In the genomic region with DNA sequence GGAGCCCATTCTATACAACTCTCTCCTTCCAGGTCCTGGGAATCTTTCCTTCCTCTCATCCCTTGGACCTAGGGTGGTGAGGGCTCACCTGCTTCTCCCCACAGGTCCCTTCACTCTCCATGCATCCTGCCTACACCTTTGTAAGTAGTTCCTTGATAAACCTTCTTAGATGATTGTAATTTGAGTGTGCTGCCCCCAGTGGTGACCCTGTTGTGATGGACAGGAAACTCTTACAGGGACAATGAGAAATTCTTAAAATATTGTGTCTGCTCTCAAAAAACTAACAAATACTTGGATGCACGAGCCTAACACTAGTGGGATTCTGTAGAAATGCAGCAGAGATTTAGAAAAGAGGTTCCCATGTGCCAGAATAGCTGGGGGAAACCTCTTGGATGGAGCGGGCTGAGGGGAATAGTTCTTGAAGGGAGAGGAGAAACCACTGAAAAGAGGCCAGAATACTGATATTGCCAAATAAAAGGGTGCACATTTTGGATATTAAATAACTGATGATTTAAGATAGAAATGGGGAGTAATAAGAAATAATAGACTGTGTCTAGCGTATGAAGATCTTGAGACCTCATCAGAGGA, we compare ENCODE assay signal across 8 cellular contexts. TPM values are rescaled to one million over a fixed set of nuclear protein-coding genes. Genes with fewer than 3 reads are reported as not detected.
A peak's percentile ranks its signal among the peaks of the same experiment; 100 is the strongest.
DNase-seq lines count a peak whose midpoint lies in the region; ATAC-seq, FAIRE-seq and TF ChIP-seq lines count a peak whose summit lies in the region.

No MANE protein-coding gene starts in this region.

- H3K27ac Mint-ChIP-seq in progenitor cell of endocrine pancreas = no peak overlapping the region

- in situ Hi-C loops in GM12878 (cut with MboI) = no loop called here

- H3K4me1 ChIP-seq in Loucy (ENCODE audit: insufficient read depth, low read length, poor library complexity, severe bottlenecking) = peaks cover 4% of the 10 kb centered on the region
- H3K4me1 ChIP-seq in GM12878 (ENCODE audit: control insufficient read depth, insufficient read depth, low read length) = no peaks in the 10 kb centered on the region
- H3K4me1 ChIP-seq in adrenal gland (replicated peaks in 1 of 2) = peaks cover 0 to 3% of the 10 kb centered on the region in 2 donors

- CTCF ChIA-PET in GM12878 (lab: Yijun Ruan, JAX) = interaction anchor here (0.8 to 7.0 kb wide), 22 partner anchors 8 to 335 kb away, joined by 3 to 97 read pairs (median 4); no protein-coding TSS in a partner anchor

- no peak overlapping the region for H3K4me2 ChIP-seq in Loucy (ENCODE audit: low read depth, low read length, poor library complexity, severe bottlenecking)
- H3K4me2 ChIP-seq in GM12878 (ENCODE audit: control insufficient read depth, insufficient read depth) = no peak overlapping the region

- H3K27me3 ChIP-seq in Loucy (ENCODE audit: insufficient read depth, low read length, poor library complexity, severe bottlenecking) (no peaks in the 10 kb centered on the region), GM12878 (replicated peaks in 1 of 2; ENCODE audit: control insufficient read depth in 2 of 2, insufficient read depth in 2 of 2, low read length in 1 of 2) (no peaks in the 10 kb centered on the region), adrenal gland (no peaks in the 10 kb centered on the region)

- TF ChIP-seq RAD21 in GM12878 (IDR thresholded peaks at IDR 0.05; ENCODE audit: insufficient read depth, low read depth, low read length) = peak; percentile 33; the same call in 1 of the 2 replicates

- peaks cover 2% of the 10 kb centered on the region for H3K27me3 Mint-ChIP-seq in progenitor cell of endocrine pancreas

- H2AFZ ChIP-seq in Loucy (ENCODE audit: low read length) = 0 out of 2 replicates have a peak overlapping the region, but pooled peaks have one; percentile 20
- H2AFZ ChIP-seq in GM12878 (ENCODE audit: control insufficient read depth, low read depth, low read length) = no peak overlapping the region

- H3K9ac ChIP-seq in Loucy (ENCODE audit: low read depth, low read length, poor library complexity, severe bottlenecking) (no peak overlapping the region), GM12878 (ENCODE audit: control insufficient read depth, insufficient read depth, low read length) (no peak overlapping the region)

- H3K27ac ChIP-seq in GM12878 (ENCODE audit: control insufficient read depth, insufficient read depth) (no peak overlapping the region), adrenal gland (no peak overlapping the region)

- TF ChIP-seq EP300 in GM12878 (IDR thresholded peaks at IDR 0.05; ENCODE audit: borderline replicate concordance in 1 of 2, control insufficient read depth in 1 of 2, low read depth in 2 of 2, low read length in 2 of 2) = no peak

- SMC1A ChIA-PET in GM12878 (lab: Charles Lee; ENCODE audit: uncharacterized antibody, unreplicated experiment) = interaction anchor here (1.5 to 4.4 kb wide), 3 partner anchors 11 to 82 kb away, joined by 3 to 44 read pairs (median 4); no protein-coding TSS in a partner anchor

- H3K9me3 ChIP-seq in Loucy (ENCODE audit: insufficient read depth, low read depth, low read length) (no peaks in the 10 kb centered on the region), GM12878 (replicated peaks; ENCODE audit: control insufficient read depth, insufficient read depth, low read length) (no peaks in the 10 kb centered on the region), adrenal gland (replicated peaks in 1 of 3) (no peaks in the 10 kb centered on the region)

- WGBS in GM12878 (ENCODE audit: insufficient coverage, insufficient replicate concordance, low lambda C conversion rate, missing lambda C conversion rate) = 61% methylated on average over 3 of the region's 3 CpGs
- WGBS in adrenal gland, 4 donors = 68 to 73% (median 71%) methylated on average over 3 of the region's 3 CpGs

- H3K36me3 Mint-ChIP-seq in progenitor cell of endocrine pancreas (ENCODE audit: insufficient read depth) = peaks cover 4% of the 10 kb centered on the region

- no TSS peak for BruUV-seq in GM12878 (replicated peaks; lab: Mats Ljungman, UMichigan)

- H4K20me1 ChIP-seq in Loucy (ENCODE audit: insufficient read depth, low read length, poor library complexity, severe bottlenecking) (peaks cover 3% of the 10 kb centered on the region), GM12878 (ENCODE audit: control insufficient read depth, insufficient read depth) (no peaks in the 10 kb centered on the region)

- TF ChIP-seq POLR2A in GM12878 (IDR thresholded peaks at IDR 0.05; ENCODE audit: low read depth, low read length) = no peak
- no peak for TF ChIP-seq POLR2A in adrenal gland (IDR thresholded peaks at IDR 0.05)

- intact Hi-C loops in GM12878 (cut with micrococcal nuclease; ENCODE audit: unreplicated experiment) = loop anchor here (10.0 kb wide), 1 partner anchor 335 kb away; no protein-coding TSS in a partner anchor
- intact Hi-C loops in adrenal gland (cut with DNase I) = no loop called here

- H3F3A ChIP-seq in Loucy (ENCODE audit: low read depth) = peaks cover 7% of the 10 kb centered on the region; the same call in 1 of the 2 replicates

- H3K36me3 ChIP-seq in Loucy (ENCODE audit: insufficient read depth, low read length) = no peaks in the 10 kb centered on the region
- no peaks in the 10 kb centered on the region for H3K36me3 ChIP-seq in GM12878 (ENCODE audit: control insufficient read depth in 2 of 2, insufficient read depth in 2 of 2, low read length in 1 of 2)
- no peaks in the 10 kb centered on the region for H3K36me3 ChIP-seq in adrenal gland (replicated peaks in 1 of 2)

- peak; percentile 21 for DNase-seq in activated CD4-positive, CD25-positive, alpha-beta regulatory T cell treated with anti-CD3 and anti-CD28 coated beads, Interleukin-2, amount 50 U/mL, for 16 hours (ENCODE audit: low read depth, low spot score)
- DNase-seq in activated CD4-positive, CD25-positive, alpha-beta regulatory T cell (lab: John Stamatoyannopoulos, UW) = no peak
- DNase-seq in GM12878 (ENCODE audit: low read depth, low spot score) (no peak), progenitor cell of endocrine pancreas (ENCODE audit: low spot score, unreplicated experiment) (no peak), SKM-1 treated with dmso at 0.1 percent for 144 hours (lab: John Stamatoyannopoulos, UW; ENCODE audit: unreplicated experiment) (no peak), AG08396 (ENCODE audit: low spot score) (no peak), adrenal gland (no peak)

- TF ChIP-seq CTCF in Loucy (conservative IDR thresholded peaks at IDR 0.05; ENCODE audit: low read length) (peak; percentile 85), GM12878 (IDR thresholded peaks at IDR 0.05 in 2 of 3, conservative IDR thresholded peaks at IDR 0.05 in 1 of 3; ENCODE audit: control insufficient read depth in 2 of 3, extremely low read depth in 1 of 3, insufficient read depth in 1 of 3, low read depth in 3 of 3, low read length in 3 of 3) (peak; percentile 34 to 56 (median 50); a peak in 5 of 6 replicates), progenitor cell of endocrine pancreas (IDR thresholded peaks at IDR 0.05; ENCODE audit: unreplicated experiment) (peak; percentile 56), adrenal gland (IDR thresholded peaks at IDR 0.05) (peak in 2 of 6 experiments; percentile 16 to 19)

- POLR2A ChIA-PET in GM12878 (lab: Charles Lee) = no interaction called here

- H3K4me3 ChIP-seq in Loucy (ENCODE audit: low read length, poor library complexity, severe bottlenecking) = no peak overlapping the region
- H3K4me3 ChIP-seq in GM12878 = no peak overlapping the region
- H3K4me3 ChIP-seq in adrenal gland = no peak overlapping the region

- peak; percentile 77 for ATAC-seq in GM12878

- H3K4me3 Mint-ChIP-seq in progenitor cell of endocrine pancreas (ENCODE audit: low read depth) = no peak overlapping the region

- H3K4me1 Mint-ChIP-seq in progenitor cell of endocrine pancreas (ENCODE audit: low read depth) = peaks cover 5% of the 10 kb centered on the region

- no peaks in the 10 kb centered on the region for H3K9me3 Mint-ChIP-seq in progenitor cell of endocrine pancreas (ENCODE audit: low read depth)

- peaks cover 12% of the 10 kb centered on the region for H3K79me2 ChIP-seq in Loucy (ENCODE audit: insufficient read depth, low read length)
- peaks cover 4% of the 10 kb centered on the region for H3K79me2 ChIP-seq in GM12878 (ENCODE audit: control insufficient read depth, insufficient read depth, low read length)

- no peaks in the 10 kb centered on the region for H3K9me2 ChIP-seq in Loucy (replicated peaks; ENCODE audit: low read depth, low read length)

- FAIRE-seq in GM12878 (lab: Jason Lieb, UNC) = no peak

- RAD21 ChIA-PET in GM12878 (lab: Charles Lee; ENCODE audit: unreplicated experiment) = interaction anchor here (6.3 kb wide), 1 partner anchor 82 kb away, joined by 56 read pairs; no protein-coding TSS in a partner anchor

TF ChIP-seq in GM12878, 131 proteins besides CTCF, POLR2A, EP300 and RAD21 (continues in another document):
- TF ChIP-seq, protein P1, sequence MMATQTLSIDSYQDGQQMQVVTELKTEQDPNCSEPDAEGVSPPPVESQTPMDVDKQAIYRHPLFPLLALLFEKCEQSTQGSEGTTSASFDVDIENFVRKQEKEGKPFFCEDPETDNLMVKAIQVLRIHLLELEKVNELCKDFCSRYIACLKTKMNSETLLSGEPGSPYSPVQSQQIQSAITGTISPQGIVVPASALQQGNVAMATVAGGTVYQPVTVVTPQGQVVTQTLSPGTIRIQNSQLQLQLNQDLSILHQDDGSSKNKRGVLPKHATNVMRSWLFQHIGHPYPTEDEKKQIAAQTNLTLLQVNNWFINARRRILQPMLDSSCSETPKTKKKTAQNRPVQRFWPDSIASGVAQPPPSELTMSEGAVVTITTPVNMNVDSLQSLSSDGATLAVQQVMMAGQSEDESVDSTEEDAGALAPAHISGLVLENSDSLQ (IDR thresholded peaks at IDR 0.05) = peak; percentile 55; the same call in 1 of the 2 replicates

RNA-seq across cellular contexts. Expression of a gene that starts 6.7 kb away (rescaled TPM):
- total RNA-seq in GM12878 (2013; cell fraction: nucleolus; rRNA removed) = 39.8 and 41.8 TPM in 2 replicates
- total RNA-seq in GM12878 (2014; rRNA removed) (20.5 and 23.5 TPM in 2 replicates), GM12878 (2014; rRNA removed; fragmentation: Illumina TruSeq; extraction: Trizol) (20.3 and 22.9 TPM in 2 replicates), GM12878 (2021) (22.5 and 26.5 TPM in 2 replicates), progenitor cell of endocrine pancreas (26.4 and 27.7 TPM in 2 replicates), adrenal gland (10 to 100 TPM in 2 of 8 donors, 1 to 10 TPM in 6; 6.2 to 11.7 (median 8.3) TPM)
- polyA plus RNA-seq in GM12878 (2011; ENCODE audit: low read depth) = 10.7 TPM
- polyA plus RNA-seq in GM12878 (2011; rRNA removed) (15.7 and 16.0 TPM in 2 replicates), GM12878 (2014; fragmentation: Illumina TruSeq; extraction: Trizol) (27.2 and 30.3 TPM in 2 replicates), GM12878 (2014; fragmentation: Nextera tagmentation; extraction: Ambion mirVana) (1 to 10 TPM; 7.6 to 8.8 TPM), GM12878 (2014; rRNA removed) (23.9 and 25.2 TPM in 2 replicates), GM12878 (2016; fragmentation: Nextera tagmentation; extraction: Ambion mirVana) (1 to 10 TPM; 7.3 to 8.3 TPM), adrenal gland (1 to 10 TPM; 4.1 to 7.8 (median 6.6) TPM)
- 14.7 and 16.9 TPM in 2 replicates for polyA plus RNA-seq in GM12878 (2011; cell fraction: cytosol; rRNA removed)
- 23.1 and 28.2 TPM in 2 replicates for polyA plus RNA-seq in GM12878 (2011; cell fraction: nucleus; rRNA removed)
- polyA plus RNA-seq in GM12878 (2012) = 11.7 and 12.1 TPM in 2 replicates
- 13.9 and 14.2 TPM in 2 replicates for polyA minus RNA-seq in GM12878 (2011; rRNA and poly(A)+ RNA removed)
- polyA minus RNA-seq in GM12878 (2011; cell fraction: cytosol; rRNA and poly(A)+ RNA removed) = 4.7 and 4.9 TPM in 2 replicates
- polyA minus RNA-seq in GM12878 (2011; cell fraction: nucleus; rRNA and poly(A)+ RNA removed) = 10.9 and 19.4 TPM in 2 replicates
